1 cellular context compared by ENCODE assay signal in the genomic region with DNA sequence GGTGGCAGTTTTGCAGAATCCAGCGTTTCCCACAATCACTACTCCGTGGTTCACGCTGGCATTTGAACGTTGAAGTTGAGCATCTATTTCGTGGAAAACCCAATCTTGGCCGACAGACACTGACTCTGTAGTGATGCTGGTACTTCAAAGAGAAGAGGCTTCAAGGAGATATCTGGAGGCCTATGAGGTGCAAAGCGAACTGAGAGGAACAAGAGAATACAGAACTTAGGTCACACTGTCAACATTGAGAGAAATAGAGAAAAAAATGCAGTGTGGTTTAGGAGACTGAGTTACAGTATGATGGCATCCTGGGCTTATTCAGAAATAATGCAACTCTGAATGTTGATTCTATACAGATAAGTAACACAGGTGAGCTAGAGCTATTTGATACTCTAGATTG.
TF ChIP-seq lines count a peak whose summit lies in the region.

No MANE protein-coding gene starts in this region.

TF ChIP-seq in HepG2, 621 proteins besides CTCF, POLR2A, EP300 and RAD21:
- no peak for TF ChIP-seq TBX2 (CRISPR knock-in tag; IDR thresholded peaks at IDR 0.05; ENCODE audit: borderline replicate concordance)
- TF ChIP-seq ZEB1 (IDR thresholded peaks at IDR 0.05; ENCODE audit: insufficient replicate concordance, low read depth), result no peak
- no peak for TF ChIP-seq NFRKB (IDR thresholded peaks at IDR 0.05)
- TF ChIP-seq ATF7 (IDR thresholded peaks at IDR 0.05), result no peak
- no peak for TF ChIP-seq ATF7 (CRISPR knock-in tag; IDR thresholded peaks at IDR 0.05)
- no peak for TF ChIP-seq SMARCC2 (IDR thresholded peaks at IDR 0.05)
- no peak for TF ChIP-seq ARNT (IDR thresholded peaks at IDR 0.05)
